Comparison of ENCODE assay signal across 1 cellular context in the genomic region with DNA sequence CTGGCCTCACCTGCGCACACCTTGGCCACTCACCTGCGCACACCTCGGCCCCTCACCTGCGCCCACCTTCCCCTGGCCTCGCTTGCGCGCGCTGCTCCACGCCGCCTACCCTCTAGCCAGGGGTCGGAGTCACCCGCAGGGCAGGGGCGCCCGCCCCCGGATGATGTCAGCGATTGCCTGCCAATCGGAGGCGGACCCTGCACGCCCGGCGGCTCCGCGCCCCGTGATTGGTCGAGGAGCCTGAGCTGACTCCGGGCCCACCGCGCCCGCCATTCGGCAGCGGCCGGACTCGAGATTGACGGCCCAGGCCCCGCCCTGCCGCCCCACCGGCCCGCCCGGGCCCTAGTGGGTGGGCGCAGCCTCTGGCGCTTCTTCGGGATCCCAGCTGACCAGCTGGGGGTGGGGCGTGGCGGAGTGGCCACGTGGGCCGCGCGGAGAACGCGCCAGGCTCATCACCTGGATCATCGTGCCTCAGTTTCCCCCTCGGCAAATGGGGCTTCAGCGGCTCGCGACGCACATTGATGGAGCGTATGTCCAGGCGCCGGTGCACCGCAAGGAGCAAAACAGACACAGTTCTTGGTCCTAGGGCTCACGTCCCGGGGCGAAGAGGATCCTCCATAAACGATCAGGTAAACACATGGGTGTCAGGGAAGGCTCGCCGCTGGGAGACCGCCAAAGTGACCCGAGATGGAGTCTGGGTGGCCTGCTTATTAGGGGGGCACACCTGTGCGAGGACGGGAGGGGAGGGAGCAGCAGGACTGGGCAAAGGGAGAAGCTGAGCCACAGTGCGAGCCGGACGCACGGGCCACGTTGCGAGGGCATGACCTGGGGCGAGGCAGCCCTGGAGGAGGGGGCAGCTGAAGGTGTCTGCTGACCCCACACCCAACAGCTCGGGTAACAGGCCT.
TF ChIP-seq lines count a peak whose summit lies in the region.

A gene with protein sequence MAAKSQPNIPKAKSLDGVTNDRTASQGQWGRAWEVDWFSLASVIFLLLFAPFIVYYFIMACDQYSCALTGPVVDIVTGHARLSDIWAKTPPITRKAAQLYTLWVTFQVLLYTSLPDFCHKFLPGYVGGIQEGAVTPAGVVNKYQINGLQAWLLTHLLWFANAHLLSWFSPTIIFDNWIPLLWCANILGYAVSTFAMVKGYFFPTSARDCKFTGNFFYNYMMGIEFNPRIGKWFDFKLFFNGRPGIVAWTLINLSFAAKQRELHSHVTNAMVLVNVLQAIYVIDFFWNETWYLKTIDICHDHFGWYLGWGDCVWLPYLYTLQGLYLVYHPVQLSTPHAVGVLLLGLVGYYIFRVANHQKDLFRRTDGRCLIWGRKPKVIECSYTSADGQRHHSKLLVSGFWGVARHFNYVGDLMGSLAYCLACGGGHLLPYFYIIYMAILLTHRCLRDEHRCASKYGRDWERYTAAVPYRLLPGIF (minus strand): TSS at position 137 of the 905 bp plus-strand sequence. CDS start 3,441 bp downstream, outside the sequence.

TF ChIP-seq in WTC11, 78 proteins besides CTCF, POLR2A, EP300 and RAD21 (continued from another document):
- no peak for TF ChIP-seq RORB (CRISPR knock-in tag; IDR thresholded peaks at IDR 0.05)
- TF ChIP-seq, protein P1, sequence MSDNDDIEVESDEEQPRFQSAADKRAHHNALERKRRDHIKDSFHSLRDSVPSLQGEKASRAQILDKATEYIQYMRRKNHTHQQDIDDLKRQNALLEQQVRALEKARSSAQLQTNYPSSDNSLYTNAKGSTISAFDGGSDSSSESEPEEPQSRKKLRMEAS (CRISPR knock-in tag; IDR thresholded peaks at IDR 0.05): peak; percentile 88; the same call in 1 of the 2 replicates
- no peak for TF ChIP-seq ZNF396 (CRISPR knock-in tag; IDR thresholded peaks at IDR 0.05; ENCODE audit: borderline replicate concordance)
- TF ChIP-seq, protein P2, sequence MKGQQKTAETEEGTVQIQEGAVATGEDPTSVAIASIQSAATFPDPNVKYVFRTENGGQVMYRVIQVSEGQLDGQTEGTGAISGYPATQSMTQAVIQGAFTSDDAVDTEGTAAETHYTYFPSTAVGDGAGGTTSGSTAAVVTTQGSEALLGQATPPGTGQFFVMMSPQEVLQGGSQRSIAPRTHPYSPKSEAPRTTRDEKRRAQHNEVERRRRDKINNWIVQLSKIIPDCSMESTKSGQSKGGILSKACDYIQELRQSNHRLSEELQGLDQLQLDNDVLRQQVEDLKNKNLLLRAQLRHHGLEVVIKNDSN (CRISPR knock-in tag; IDR thresholded peaks at IDR 0.05): peak; percentile 90
